Comparison of ENCODE assay signal across 8 cellular contexts in genomic region chr14:61561657-61562276, GRCh38.
DNase-seq lines count a peak whose midpoint lies in the region; ATAC-seq and TF ChIP-seq lines count a peak whose summit lies in the region.

No MANE protein-coding gene starts in this region.

- in situ Hi-C loops in Caki2 (cut with HindIII; ENCODE audit: low pct_unique_long_range_greater_than_20kb, low sequenced_read_pairs): no loop called here

- no peak for ATAC-seq in GM18505 (IDR thresholded peaks at IDR 0.05; ENCODE audit: unreplicated experiment)

- TF ChIP-seq CTCF in WERI-Rb-1 (IDR thresholded peaks at IDR 0.05; ENCODE audit: low read depth, low read length): no peak

- H3K27me3 ChIP-seq in duodenal mucosa (ENCODE audit: control insufficient read depth in 1 of 2, insufficient read depth in 2 of 2, low read length in 2 of 2): no peaks in the 10 kb centered on the region
- no peaks in the 10 kb centered on the region for H3K27me3 ChIP-seq in mucosa of rectum (ENCODE audit: control insufficient read depth in 2 of 2, insufficient read depth in 2 of 2, low read length in 2 of 2)
- H3K27me3 ChIP-seq in WERI-Rb-1 (ENCODE audit: insufficient read depth, low read depth, severe bottlenecking): no peaks in the 10 kb centered on the region

- H3K27ac ChIP-seq in duodenal mucosa (ENCODE audit: low read depth, low read length): peak overlapping the region; percentile 76
- H3K27ac ChIP-seq in mucosa of rectum (ENCODE audit: low read depth in 2 of 2, low read length in 2 of 2): peak overlapping the region; percentile 56 to 77
- no peak overlapping the region for H3K27ac ChIP-seq in WERI-Rb-1

- H3K9me3 ChIP-seq in duodenal mucosa (ENCODE audit: control insufficient read depth in 1 of 2, low read length in 2 of 2) (no peaks in the 10 kb centered on the region), mucosa of rectum (ENCODE audit: control insufficient read depth in 2 of 2, low read length in 2 of 2) (no peaks in the 10 kb centered on the region), WERI-Rb-1 (ENCODE audit: severe bottlenecking) (no peaks in the 10 kb centered on the region)

- no peak for TF ChIP-seq POLR2A in GM18505 (IDR thresholded peaks at IDR 0.05; ENCODE audit: borderline replicate concordance, extremely low read depth, insufficient read depth, insufficient read length)

- H3K4me3 ChIP-seq in duodenal mucosa (ENCODE audit: low read depth in 1 of 2, low read length in 2 of 2) (no peak overlapping the region), mucosa of rectum (ENCODE audit: low read length in 2 of 2) (no peak overlapping the region), WERI-Rb-1 (ENCODE audit: low read depth, low read length) (no peak overlapping the region)

- H3K9ac ChIP-seq in duodenal mucosa (ENCODE audit: low read depth in 1 of 2, low read length in 2 of 2): peak overlapping the region in 1 of 2 donors; percentile 22
- H3K9ac ChIP-seq in mucosa of rectum (ENCODE audit: low read depth in 1 of 2, low read length in 2 of 2): peak overlapping the region in 1 of 2 donors; percentile 27

- intact Hi-C loops in posterior cingulate gyrus (cut with DNase I): no loop called here

- H3K36me3 ChIP-seq in duodenal mucosa (ENCODE audit: control insufficient read depth in 1 of 2, insufficient read depth in 2 of 2, low read length in 2 of 2): no peaks in the 10 kb centered on the region
- H3K36me3 ChIP-seq in mucosa of rectum (ENCODE audit: control insufficient read depth in 2 of 2, insufficient read depth in 2 of 2, low read length in 2 of 2): no peaks in the 10 kb centered on the region
- no peaks in the 10 kb centered on the region for H3K36me3 ChIP-seq in WERI-Rb-1

- H3K4me1 ChIP-seq in duodenal mucosa (ENCODE audit: control insufficient read depth in 1 of 2, insufficient read depth in 2 of 2, low read length in 2 of 2): peaks cover 34 to 55% of the 10 kb centered on the region in 2 donors
- peaks cover 12 to 20% of the 10 kb centered on the region in 2 donors for H3K4me1 ChIP-seq in mucosa of rectum (ENCODE audit: control insufficient read depth in 2 of 2, insufficient read depth in 2 of 2, low read length in 2 of 2)

- peak; percentile 97 for DNase-seq in Caki2 (ENCODE audit: low read depth)
- DNase-seq in NCI-H460 (ENCODE audit: extremely low read depth, low read depth): peak; percentile 93
- DNase-seq in NCI-H345 treated with DMSO at 0.1 percent for 48 hours (lab: John Stamatoyannopoulos, UW; ENCODE audit: unreplicated experiment): no peak
- no peak for DNase-seq in WERI-Rb-1
- DNase-seq in posterior cingulate gyrus: no peak

Comparison
In these comparisons a context has a peak if more than half of its experiments do, and no peak if none do; other contexts are left out.
1. DNase-seq: peak in Caki2 (single experiment) and NCI-H460 (single experiment); none in NCI-H345 treated with DMSO at 0.1 percent for 48 hours (single experiment), WERI-Rb-1 (single experiment) and posterior cingulate gyrus (0 of 10).